Comparison of ENCODE assay signal across 14 cellular contexts in genomic region chr1:101587749-101588148, GRCh38.
A peak's percentile ranks its signal among the peaks of the same experiment; 100 is the strongest.
DNase-seq lines count a peak whose midpoint lies in the region; ATAC-seq, FAIRE-seq and TF ChIP-seq lines count a peak whose summit lies in the region.
"Had no signal": no experiment of that assay in that cellular context is flagged by ENCODE, and none has a peak within 500 bp of the region (broad histone marks: within the 10 kb centered on the region; RNA-seq: fewer than 3 reads in every experiment).

No MANE protein-coding gene starts in this region.

- TF ChIP-seq CTCF in IMR-90 (conservative IDR thresholded peaks at IDR 0.05; ENCODE audit: low read depth, low read length): no peak
- no peak for TF ChIP-seq CTCF in kidney (IDR thresholded peaks at IDR 0.05; ENCODE audit: borderline replicate concordance, extremely low read depth, insufficient read depth)
- TF ChIP-seq CTCF in sigmoid colon (IDR thresholded peaks at IDR 0.05): no peak

- no peak for TF ChIP-seq EP300 in sigmoid colon (IDR thresholded peaks at IDR 0.05)

- no TSS peak for BruUV-seq in IMR-90 (replicated peaks; lab: Mats Ljungman, UMichigan)

- H3K56ac ChIP-seq in IMR-90 (ENCODE audit: extremely low read depth, insufficient read depth, low read length): no peak overlapping the region

- H3K4me1 ChIP-seq in IMR-90 (ENCODE audit: control insufficient read depth, insufficient read depth, low read length) (no peaks in the 10 kb centered on the region), kidney (ENCODE audit: control insufficient read depth in 1 of 2, insufficient read depth in 1 of 2, low read depth in 1 of 2, low read length in 2 of 2) (no peaks in the 10 kb centered on the region), sigmoid colon (no peaks in the 10 kb centered on the region)

- H3K27me3 ChIP-seq in IMR-90 (ENCODE audit: control insufficient read depth, insufficient read depth, low read length) (no peaks in the 10 kb centered on the region), sigmoid colon (no peaks in the 10 kb centered on the region)

- H4K20me1 ChIP-seq in IMR-90 (ENCODE audit: insufficient read depth, low read length): no peaks in the 10 kb centered on the region

- no peak for TF ChIP-seq RAD21 in IMR-90 (IDR thresholded peaks at IDR 0.05; ENCODE audit: low read length)

- peak; percentile 70 for FAIRE-seq in kidney (lab: Jason Lieb, UNC)

- no peak overlapping the region for H3K4me3 Mint-ChIP-seq in T-helper 17 cell
- H3K4me3 Mint-ChIP-seq: activated naive CD8-positive, alpha-beta T cell treated with anti-CD3 and anti-CD28 coated beads for 36 hours; CD14-positive monocyte; naive thymus-derived CD4-positive, alpha-beta T cell had no signal

- H3K4me2 ChIP-seq in IMR-90 (ENCODE audit: low read depth, low read length): no peak overlapping the region

- no peak overlapping the region for H4K8ac ChIP-seq in IMR-90 (ENCODE audit: low read depth in 2 of 2, low read length in 2 of 2)

- peak; percentile 1 for DNase-seq in IMR-90
- DNase-seq in brain pericyte (ENCODE audit: low read depth, low spot score): peak; percentile 10
- peak; percentile 81 for DNase-seq in kidney
- DNase-seq in sigmoid colon: peak; percentile 65
- DNase-seq in GM19240 (ENCODE audit: insufficient read length, low spot score): no peak
- no peak for DNase-seq in T-helper 17 cell
- DNase-seq: activated naive CD8-positive, alpha-beta T cell treated with anti-CD3 and anti-CD28 coated beads for 36 hours; H7; naive thymus-derived CD4-positive, alpha-beta T cell; NCI-H1048 had no signal

- no CpG with 5 or more reads among the region's 5 CpGs for WGBS in IMR-90 (ENCODE audit: extremely low coverage in 2 of 2, insufficient read length in 1 of 2), 2 experiments
- WGBS in sigmoid colon, 2 donors: 11 to 39% methylated on average over 5 of the region's 5 CpGs

- H3K27me3 Mint-ChIP-seq in T-helper 17 cell: peaks cover 42% of the 10 kb centered on the region

- H3K9ac ChIP-seq in IMR-90 (ENCODE audit: low read depth, low read length) (no peak overlapping the region), kidney (ENCODE audit: low read length in 2 of 2) (no peak overlapping the region)

- no peak overlapping the region for H3K14ac ChIP-seq in IMR-90 (replicated peaks; ENCODE audit: low read depth, low read length)

- intact Hi-C loops in IMR-90 (cut with micrococcal nuclease): no loop called here
- intact Hi-C loops in kidney (cut with DNase I): no loop called here
- intact Hi-C loops in sigmoid colon (cut with DNase I): no loop called here

- H2AK9ac ChIP-seq in IMR-90 (replicated peaks; ENCODE audit: low read depth, low read length, poor library complexity): no peak overlapping the region

- CTCF ChIA-PET in IMR-90 (lab: Yijun Ruan, JAX): no interaction called here

- H3K27ac ChIP-seq in IMR-90 (ENCODE audit: insufficient read depth, low read length) (no peak overlapping the region), kidney (ENCODE audit: low read depth in 2 of 2, low read length in 2 of 2) (no peak overlapping the region), sigmoid colon (no peak overlapping the region)
- H3K27ac ChIP-seq: skin epidermis had no signal

- H3K36me3 ChIP-seq in IMR-90 (ENCODE audit: control insufficient read depth, insufficient read depth, low read length) (no peaks in the 10 kb centered on the region), kidney (ENCODE audit: control insufficient read depth in 1 of 2, insufficient read depth in 2 of 2, low read length in 2 of 2) (no peaks in the 10 kb centered on the region), sigmoid colon (no peaks in the 10 kb centered on the region)

- no peak overlapping the region for H2BK120ac ChIP-seq in IMR-90 (ENCODE audit: low read depth, low read length)

- H2AFZ ChIP-seq in IMR-90 (replicated peaks; ENCODE audit: low read length, poor library complexity): no peak overlapping the region

- no peaks in the 10 kb centered on the region for H3K9me1 ChIP-seq in IMR-90 (ENCODE audit: insufficient read depth, low read length)

- no peak overlapping the region for H2BK15ac ChIP-seq in IMR-90 (ENCODE audit: low read depth, low read length)

- TF ChIP-seq POLR2A in IMR-90 (IDR thresholded peaks at IDR 0.05; ENCODE audit: low read depth, low read length) (no peak), sigmoid colon (IDR thresholded peaks at IDR 0.05) (no peak)

- dilution Hi-C loops in IMR-90 (cut with HindIII; ENCODE audit: low sequenced_read_pairs, unreplicated experiment): no loop called here

- H2BK20ac ChIP-seq in IMR-90 (ENCODE audit: low read depth, low read length): no peak overlapping the region

- no peak overlapping the region for H4K5ac ChIP-seq in IMR-90 (ENCODE audit: low read depth, low read length)

- H3K9me3 ChIP-seq in IMR-90 (ENCODE audit: control insufficient read depth, insufficient read depth, low read length) (no peaks in the 10 kb centered on the region), kidney (ENCODE audit: control insufficient read depth in 1 of 2, low read length in 2 of 2) (no peaks in the 10 kb centered on the region), sigmoid colon (no peaks in the 10 kb centered on the region), T-helper 17 cell (ENCODE audit: control insufficient read depth, low read length, poor library complexity, severe bottlenecking) (no peaks in the 10 kb centered on the region)

- POLR2A ChIA-PET in IMR-90 (lab: Charles Lee; ENCODE audit: unreplicated experiment): no interaction called here

- no peaks in the 10 kb centered on the region for H3K36me3 Mint-ChIP-seq in T-helper 17 cell (ENCODE audit: low read depth)
- H3K36me3 Mint-ChIP-seq: activated naive CD8-positive, alpha-beta T cell treated with anti-CD3 and anti-CD28 coated beads for 36 hours; CD14-positive monocyte; naive thymus-derived CD4-positive, alpha-beta T cell had no signal

- H3K4me3 ChIP-seq in IMR-90 (ENCODE audit: insufficient read depth, low read depth, low read length) (no peak overlapping the region), kidney (ENCODE audit: low read length in 2 of 2) (no peak overlapping the region), sigmoid colon (no peak overlapping the region)
- H3K4me3 ChIP-seq: skin epidermis had no signal

- ATAC-seq in IMR-90 (ENCODE audit: low read depth): no peak
- no peak for ATAC-seq in HG02623 (IDR thresholded peaks at IDR 0.05; ENCODE audit: unreplicated experiment)
- no peak for ATAC-seq in GM18868 (IDR thresholded peaks at IDR 0.05; ENCODE audit: unreplicated experiment)
- no peak for ATAC-seq in T-helper 17 cell
- ATAC-seq: naive thymus-derived CD4-positive, alpha-beta T cell had no signal

- no peak overlapping the region for H3K27ac Mint-ChIP-seq in T-helper 17 cell
- H3K27ac Mint-ChIP-seq: activated naive CD8-positive, alpha-beta T cell treated with anti-CD3 and anti-CD28 coated beads for 36 hours; CD14-positive monocyte; naive thymus-derived CD4-positive, alpha-beta T cell had no signal

- no peak overlapping the region for H3K18ac ChIP-seq in IMR-90 (ENCODE audit: low read depth, low read length)

- no peak overlapping the region for H2BK5ac ChIP-seq in IMR-90 (ENCODE audit: low read depth, low read length, poor library complexity, severe bottlenecking)

- H2AK5ac ChIP-seq in IMR-90 (ENCODE audit: low read depth, low read length): no peak overlapping the region

- no peaks in the 10 kb centered on the region for H3K4me1 Mint-ChIP-seq in T-helper 17 cell
- H3K4me1 Mint-ChIP-seq: activated naive CD8-positive, alpha-beta T cell treated with anti-CD3 and anti-CD28 coated beads for 36 hours; CD14-positive monocyte; naive thymus-derived CD4-positive, alpha-beta T cell had no signal

- H3K23ac ChIP-seq in IMR-90 (ENCODE audit: low read depth, low read length): no peak overlapping the region

- H4K91ac ChIP-seq in IMR-90 (ENCODE audit: insufficient read depth, low read depth, low read length): no peak overlapping the region

- H3K4ac ChIP-seq in IMR-90 (ENCODE audit: low read depth, low read length): no peak overlapping the region

- in situ Hi-C loops in IMR-90 (cut with MboI; ENCODE audit: low sequenced_read_pairs): no loop called here

- H3K79me1 ChIP-seq in IMR-90 (ENCODE audit: low read depth in 1 of 2, low read length in 2 of 2): no peaks in the 10 kb centered on the region

TF ChIP-seq in IMR-90, 13 proteins besides CTCF, POLR2A, EP300 and RAD21:
- TF ChIP-seq MAZ (IDR thresholded peaks at IDR 0.05; ENCODE audit: borderline replicate concordance, low read depth, low read length) (no peak), CEBPB (IDR thresholded peaks at IDR 0.05; ENCODE audit: low read depth, low read length) (no peak), RFX5 (IDR thresholded peaks at IDR 0.05; ENCODE audit: low read depth, low read length) (no peak), BHLHE40 (IDR thresholded peaks at IDR 0.05; ENCODE audit: low read depth, low read length) (no peak), FOS (IDR thresholded peaks at IDR 0.05; ENCODE audit: low read depth, low read length) (no peak), SMC3 (IDR thresholded peaks at IDR 0.05; ENCODE audit: low read depth, low read length) (no peak), NFE2L2 (IDR thresholded peaks at IDR 0.05; ENCODE audit: low read depth, low read length) (no peak)

Comparison
In these comparisons a context has a peak if more than half of its experiments do, and no peak if none do; other contexts are left out.
1. DNase-seq: peak in IMR-90 (single experiment), brain pericyte (single experiment), kidney (single experiment) and sigmoid colon (single experiment); none in GM19240 (single experiment) and T-helper 17 cell (0 of 3).